Comparison of ENCODE assay signal across 22 cellular contexts in the genomic region with DNA sequence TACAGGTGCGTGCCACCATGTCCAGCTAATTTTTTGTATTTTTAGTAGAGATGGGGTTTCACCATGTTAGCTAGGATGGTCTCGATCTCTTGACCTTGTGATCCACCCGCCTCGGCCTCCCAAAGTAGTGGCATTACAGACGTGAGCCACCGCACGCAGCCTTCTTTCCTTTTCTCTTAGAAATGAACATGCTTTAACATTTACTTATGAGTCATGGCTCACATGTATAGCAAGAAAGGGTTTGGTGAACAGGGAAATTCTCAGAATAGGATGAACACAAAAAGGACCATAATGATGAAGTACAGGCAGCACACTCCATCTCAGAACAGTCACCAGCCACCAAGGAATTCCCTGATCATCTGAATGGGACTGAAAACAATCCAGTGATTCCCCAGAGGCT.
"Had no signal": no experiment of that assay in that cellular context is flagged by ENCODE, and none has a peak within 500 bp of the region (broad histone marks: within the 10 kb centered on the region; RNA-seq: fewer than 3 reads in every experiment).

No MANE protein-coding gene starts in this region.

- H3K36me3 ChIP-seq: heart right ventricle, right lobe of liver, uterus had no signal

- H3K4me3 ChIP-seq: coronary artery, heart right ventricle, right lobe of liver, skin epidermis, testis, uterus had no signal

- H3K4me2 ChIP-seq: SK-N-SH had no signal

- H3K4me1 Mint-ChIP-seq: memory B cell, nephron progenitor cell had no signal

- FAIRE-seq: keratinocyte had no signal

- DNase-seq: activated effector memory CD4-positive, alpha-beta T cell treated with anti-CD3 and anti-CD28 coated beads, Interleukin-2, amount 50 U/mL, for 16 hours; activated naive CD4-positive, alpha-beta T cell treated with anti-CD3 and anti-CD28 coated beads, Interleukin-2, amount 10 ng/mL, durations not matched to agents 7 days and 5 days; amygdala; cerebellar nuclear complex; erythroblast; heart right ventricle; left colon; nephron progenitor cell; occipital lobe; right lobe of liver; SK-N-SH; stimulated activated CD8-positive, alpha-beta memory T cell treated with anti-CD3 and anti-CD28 coated beads, Interleukin-4, amount 100 ng/mL, for 48 hours; stimulated activated naive CD4-positive, alpha-beta T cell; testis; trophoblast cell; uterus had no signal

- ATAC-seq: heart right ventricle, left colon, right lobe of liver had no signal

- H3K36me3 Mint-ChIP-seq: activated naive CD4-positive, alpha-beta T cell treated with anti-CD3 and anti-CD28 coated beads, Interleukin-2, amount 10 ng/mL, durations not matched to agents 7 days and 5 days; memory B cell had no signal

- H3K4me3 Mint-ChIP-seq: activated naive CD4-positive, alpha-beta T cell treated with anti-CD3 and anti-CD28 coated beads, Interleukin-2, amount 10 ng/mL, durations not matched to agents 7 days and 5 days; memory B cell; nephron progenitor cell; T-helper 2 cell treated with Interferon-gamma antibody and Interleukin-4, amounts not matched to agents 5 μg/mL and 100 μg/mL, for 36 hours had no signal

- H3K9me3 ChIP-seq: heart right ventricle, right lobe of liver, SK-N-SH, testis, uterus had no signal

- H3K9ac ChIP-seq: SK-N-SH had no signal

- H3K4me1 ChIP-seq: heart right ventricle, right lobe of liver, testis, uterus had no signal

- H3K27me3 ChIP-seq: heart right ventricle, right lobe of liver, testis, uterus had no signal

- H3K27ac Mint-ChIP-seq: activated naive CD4-positive, alpha-beta T cell treated with anti-CD3 and anti-CD28 coated beads, Interleukin-2, amount 10 ng/mL, durations not matched to agents 7 days and 5 days; memory B cell; nephron progenitor cell; T-helper 2 cell treated with Interferon-gamma antibody and Interleukin-4, amounts not matched to agents 5 μg/mL and 100 μg/mL, for 36 hours had no signal

- H3K9me3 Mint-ChIP-seq: activated naive CD4-positive, alpha-beta T cell treated with anti-CD3 and anti-CD28 coated beads, Interleukin-2, amount 10 ng/mL, durations not matched to agents 7 days and 5 days; memory B cell; T-helper 2 cell treated with Interferon-gamma antibody and Interleukin-4, amounts not matched to agents 5 μg/mL and 100 μg/mL, for 36 hours had no signal

- H3K27ac ChIP-seq: coronary artery, heart right ventricle, right lobe of liver, skin epidermis, testis, uterus, VCaP had no signal
